Comparison of ENCODE assay signal across 8 cellular contexts in the genomic region with DNA sequence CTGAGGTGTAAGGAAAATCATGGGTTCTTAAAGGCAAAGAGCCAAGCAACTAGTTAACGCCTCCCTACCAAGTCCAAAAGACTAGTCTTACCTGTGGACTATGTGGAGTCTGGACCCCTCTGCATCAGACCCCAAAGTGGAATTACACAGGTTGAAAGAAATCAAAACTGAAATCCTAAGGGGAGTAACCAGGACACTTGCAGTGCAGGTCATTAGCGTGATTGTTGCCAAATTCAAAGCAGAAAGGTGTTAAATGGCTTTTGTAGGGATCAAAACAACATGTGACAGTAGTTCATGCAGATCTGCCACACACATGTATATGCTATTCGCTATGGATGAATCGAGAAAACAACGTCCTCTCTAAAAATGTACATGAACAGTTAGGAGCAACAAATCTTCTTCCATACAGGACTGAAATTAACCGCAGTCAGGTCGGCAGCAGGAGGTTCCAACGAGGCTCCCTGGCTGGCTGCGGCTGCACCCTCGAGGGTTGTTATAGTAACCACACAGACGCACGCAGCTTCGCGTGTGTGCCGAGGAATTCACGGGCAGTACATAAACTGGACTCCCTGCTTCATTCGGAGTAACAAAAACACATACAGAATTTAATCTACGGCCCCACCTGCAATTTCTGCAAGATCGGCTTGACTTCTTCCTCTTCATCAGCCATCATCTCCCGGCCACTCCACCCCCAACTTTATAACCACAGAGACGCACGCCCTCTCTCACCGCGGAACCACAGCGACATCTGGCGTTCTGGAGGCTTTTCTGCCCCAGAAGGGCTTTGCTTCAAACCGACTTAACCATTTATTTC. TPM values are rescaled to one million over a fixed set of nuclear protein-coding genes. Genes with fewer than 3 reads are reported as not detected.
DNase-seq lines count a peak whose midpoint lies in the region; ATAC-seq and TF ChIP-seq lines count a peak whose summit lies in the region.

A gene with protein sequence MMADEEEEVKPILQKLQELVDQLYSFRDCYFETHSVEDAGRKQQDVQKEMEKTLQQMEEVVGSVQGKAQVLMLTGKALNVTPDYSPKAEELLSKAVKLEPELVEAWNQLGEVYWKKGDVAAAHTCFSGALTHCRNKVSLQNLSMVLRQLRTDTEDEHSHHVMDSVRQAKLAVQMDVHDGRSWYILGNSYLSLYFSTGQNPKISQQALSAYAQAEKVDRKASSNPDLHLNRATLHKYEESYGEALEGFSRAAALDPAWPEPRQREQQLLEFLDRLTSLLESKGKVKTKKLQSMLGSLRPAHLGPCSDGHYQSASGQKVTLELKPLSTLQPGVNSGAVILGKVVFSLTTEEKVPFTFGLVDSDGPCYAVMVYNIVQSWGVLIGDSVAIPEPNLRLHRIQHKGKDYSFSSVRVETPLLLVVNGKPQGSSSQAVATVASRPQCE (minus strand): TSS at position 687 of the 814 bp plus-strand sequence. CDS start 14 bp downstream, at position 673.

- peak; percentile 94 for DNase-seq in GM12865 (ENCODE audit: low read depth)
- peak; percentile 73 for DNase-seq in NCI-H128 (lab: John Stamatoyannopoulos, UW; ENCODE audit: unreplicated experiment)
- DNase-seq in activated naive CD8-positive, alpha-beta T cell treated with anti-CD3 and anti-CD28 coated beads, Interleukin-2, amount 10 ng/mL, durations not matched to agents 7 days and 5 days = peak; percentile 92
- peak; percentile 82 to 90 (median 83) for DNase-seq in heart left ventricle
- DNase-seq in pons (ENCODE audit: low spot score) = peak; percentile 86
- peak; percentile 89 for DNase-seq in type B pancreatic cell (ENCODE audit: extremely low spot score, unreplicated experiment)

- peak; percentile 98 for ATAC-seq in HG02759 (IDR thresholded peaks at IDR 0.05; ENCODE audit: unreplicated experiment)
- peak; percentile 97 for ATAC-seq in activated naive CD8-positive, alpha-beta T cell treated with anti-CD3 and anti-CD28 coated beads, Interleukin-2, amount 10 ng/mL, durations not matched to agents 7 days and 5 days (ENCODE audit: low read depth)
- ATAC-seq in heart left ventricle = peak; percentile 95 to 99 (median 96)

- H3K36me3 Mint-ChIP-seq in activated naive CD8-positive, alpha-beta T cell treated with anti-CD3 and anti-CD28 coated beads, Interleukin-2, amount 10 ng/mL, durations not matched to agents 7 days and 5 days = peaks cover 2% of the 10 kb centered on the region
- peaks cover 9% of the 10 kb centered on the region for H3K36me3 Mint-ChIP-seq in type B pancreatic cell

- H3K27me3 ChIP-seq in SU-DHL-6 (ENCODE audit: low read length) (no peaks in the 10 kb centered on the region), heart left ventricle (no peaks in the 10 kb centered on the region)

- H3K27ac ChIP-seq in SU-DHL-6 (ENCODE audit: low read depth, low read length) (0 out of 2 replicates have a peak within 1 kb of the TSS, but pooled peaks have one; percentile 6), heart left ventricle (peak within 1 kb of the TSS in 10 of 12 donors; percentile 20 to 70 (median 44))

- peak within 1 kb of the TSS; percentile 92 for H3K4me3 Mint-ChIP-seq in activated naive CD8-positive, alpha-beta T cell treated with anti-CD3 and anti-CD28 coated beads, Interleukin-2, amount 10 ng/mL, durations not matched to agents 7 days and 5 days
- peak within 1 kb of the TSS; percentile 96 for H3K4me3 Mint-ChIP-seq in type B pancreatic cell

- H3K9ac ChIP-seq in SU-DHL-6 (ENCODE audit: low read length) = peak within 1 kb of the TSS; percentile 63

- peaks cover 19% of the 10 kb centered on the region for H3K4me1 Mint-ChIP-seq in activated naive CD8-positive, alpha-beta T cell treated with anti-CD3 and anti-CD28 coated beads, Interleukin-2, amount 10 ng/mL, durations not matched to agents 7 days and 5 days
- peaks cover 14% of the 10 kb centered on the region for H3K4me1 Mint-ChIP-seq in type B pancreatic cell (ENCODE audit: unreplicated experiment)

- H3K4me3 ChIP-seq in GM12865 (ENCODE audit: low read depth, low read length) (peak within 1 kb of the TSS; percentile 91), SU-DHL-6 (ENCODE audit: insufficient read depth, low read length, poor library complexity, severe bottlenecking) (peak within 1 kb of the TSS; percentile 72), heart left ventricle (peak within 1 kb of the TSS; percentile 56 to 89 (median 76))

- no peaks in the 10 kb centered on the region for H3K9me2 ChIP-seq in SU-DHL-6 (replicated peaks; ENCODE audit: insufficient read depth, low read length)

- WGBS in heart left ventricle, 4 donors = 0 to 1% (median 1%) methylated on average over 27 of the region's 27 CpGs

- intact Hi-C loops in heart left ventricle (cut with DNase I) = no loop called here

- H3K4me1 ChIP-seq in heart left ventricle = peaks cover 0 to 19% (median 13%) of the 10 kb centered on the region in 12 donors

- peak within 1 kb of the TSS; percentile 84 for H3K4me2 ChIP-seq in SU-DHL-6 (ENCODE audit: low read depth, low read length, poor library complexity, severe bottlenecking)

- no peaks in the 10 kb centered on the region for H4K20me1 ChIP-seq in SU-DHL-6 (ENCODE audit: low read depth, low read length)

- H3K36me3 ChIP-seq in SU-DHL-6 (ENCODE audit: low read length) (no peaks in the 10 kb centered on the region), heart left ventricle (peaks cover 0 to 18% (median 14%) of the 10 kb centered on the region in 9 donors)

- H3K9me3 ChIP-seq in SU-DHL-6 (ENCODE audit: insufficient read depth, low read length) (no peaks in the 10 kb centered on the region), heart left ventricle (no peaks in the 10 kb centered on the region)

- no peaks in the 10 kb centered on the region for H3K9me3 Mint-ChIP-seq in activated naive CD8-positive, alpha-beta T cell treated with anti-CD3 and anti-CD28 coated beads, Interleukin-2, amount 10 ng/mL, durations not matched to agents 7 days and 5 days
- no peaks in the 10 kb centered on the region for H3K9me3 Mint-ChIP-seq in type B pancreatic cell

- TF ChIP-seq CTCF in GM12865 (IDR thresholded peaks at IDR 0.05; ENCODE audit: insufficient read depth, low read depth, low read length, missing control alignments) (peak; percentile 92), SU-DHL-6 (IDR thresholded peaks at IDR 0.05; ENCODE audit: insufficient read depth, low read length, poor library complexity, severe bottlenecking) (peak; percentile 89), heart left ventricle (IDR thresholded peaks at IDR 0.05) (peak; percentile 86 to 97 (median 91)), type B pancreatic cell (conservative IDR thresholded peaks at IDR 0.05) (peak; percentile 97)

- H3F3A ChIP-seq in SU-DHL-6 (ENCODE audit: insufficient read depth) = peaks cover 12% of the 10 kb centered on the region; the same call in 1 of the 2 replicates

- H3K27ac Mint-ChIP-seq in activated naive CD8-positive, alpha-beta T cell treated with anti-CD3 and anti-CD28 coated beads, Interleukin-2, amount 10 ng/mL, durations not matched to agents 7 days and 5 days = peak within 1 kb of the TSS; percentile 85
- peak within 1 kb of the TSS; percentile 90 for H3K27ac Mint-ChIP-seq in type B pancreatic cell

- peak within 1 kb of the TSS; percentile 82 for H2AFZ ChIP-seq in SU-DHL-6 (ENCODE audit: low read depth, low read length, severe bottlenecking)

- H3K79me2 ChIP-seq in SU-DHL-6 (ENCODE audit: insufficient read depth, low read length) = peaks cover 25% of the 10 kb centered on the region; the same call in 1 of the 2 replicates

- TF ChIP-seq POLR2A in heart left ventricle (IDR thresholded peaks at IDR 0.05) = no peak

- H3K27me3 Mint-ChIP-seq in activated naive CD8-positive, alpha-beta T cell treated with anti-CD3 and anti-CD28 coated beads, Interleukin-2, amount 10 ng/mL, durations not matched to agents 7 days and 5 days = no peaks in the 10 kb centered on the region
- no peaks in the 10 kb centered on the region for H3K27me3 Mint-ChIP-seq in type B pancreatic cell

- POLR2A ChIA-PET in activated naive CD8-positive, alpha-beta T cell treated with anti-CD3 and anti-CD28 coated beads, Interleukin-2, amount 10 ng/mL, durations not matched to agents 7 days and 5 days (lab: Charles Lee) = interaction anchor here (0.5 kb wide), 1 partner anchor 36 kb away, joined by 3 read pairs; no protein-coding TSS in a partner anchor

RNA-seq across cellular contexts. Expression of the gene that starts here (rescaled TPM):
- total RNA-seq in activated naive CD8-positive, alpha-beta T cell treated with anti-CD3 and anti-CD28 coated beads, Interleukin-2, amount 10 ng/mL, durations not matched to agents 7 days and 5 days = 10 to 100 TPM; 21.9 to 22.2 TPM
- 10 to 100 TPM in 4 of 9 donors, 1 to 10 TPM in 5; 6.1 to 17.0 (median 9.3) TPM for total RNA-seq in heart left ventricle
- 1 to 10 TPM; 3.2 to 7.4 TPM for polyA plus RNA-seq in heart left ventricle
- total RNA-seq in type B pancreatic cell (ENCODE audit: low replicate concordance) = 21.0 and 26.3 TPM in 2 replicates

Comparison
In these comparisons a context has a peak if more than half of its experiments do, and no peak if none do; other contexts are left out.
1. Peak in every context shown above with its lines: DNase-seq, ATAC-seq, H3K4me3 ChIP-seq and H3K27ac ChIP-seq.